Comparison of ENCODE assay signal across 9 cellular contexts in the genomic region with DNA sequence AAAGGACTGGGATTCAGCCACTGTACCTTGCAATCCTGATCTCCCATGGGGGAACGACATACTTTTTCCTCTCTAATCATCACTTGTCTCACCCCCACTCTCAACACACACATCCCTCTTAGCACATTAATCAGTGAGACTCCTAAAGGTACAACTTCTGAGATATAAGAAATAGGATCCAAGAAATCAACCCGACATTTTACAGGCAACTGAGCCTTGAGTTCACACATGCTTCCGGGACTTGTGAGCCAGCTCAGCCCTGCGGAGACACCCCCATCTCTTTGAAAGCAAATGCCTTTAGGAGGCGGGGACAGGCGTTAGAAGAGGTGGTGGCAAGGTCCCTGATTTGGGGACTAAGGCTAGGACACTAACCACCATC. TPM values are rescaled to one million over a fixed set of nuclear protein-coding genes. Genes with fewer than 3 reads are reported as not detected.
DNase-seq lines count a peak whose midpoint lies in the region; ATAC-seq and TF ChIP-seq lines count a peak whose summit lies in the region.
"Had no signal": no experiment of that assay in that cellular context is flagged by ENCODE, and none has a peak within 500 bp of the region (broad histone marks: within the 10 kb centered on the region; RNA-seq: fewer than 3 reads in every experiment).

No MANE protein-coding gene starts in this region.

- H3K4me1 Mint-ChIP-seq in osteocyte (ENCODE audit: unreplicated experiment) = peaks cover 5% of the 10 kb centered on the region

- peak overlapping the region; percentile 49 to 87; a peak in 3 of 4 replicates for H3K4me3 ChIP-seq in DND-41 (ENCODE audit: low read depth in 1 of 2, low read length in 2 of 2)
- peak overlapping the region; percentile 85 for H3K4me3 ChIP-seq in HUES6 (ENCODE audit: low read depth, low read length)

- H3K36me3 Mint-ChIP-seq in osteocyte (ENCODE audit: unreplicated experiment) = no peaks in the 10 kb centered on the region

- peaks cover 24% of the 10 kb centered on the region for H3K4me1 ChIP-seq in DND-41 (ENCODE audit: insufficient read depth, low read length)
- peaks cover 27% of the 10 kb centered on the region for H3K4me1 ChIP-seq in HUES6 (ENCODE audit: control insufficient read depth, insufficient read depth, low read length)

- H2AFZ ChIP-seq in DND-41 (ENCODE audit: low read depth, low read length) = peak overlapping the region; percentile 81

- H3K4me3 Mint-ChIP-seq in osteocyte (ENCODE audit: unreplicated experiment) = peak overlapping the region; percentile 68

- peak overlapping the region; percentile 91 for H3K4me2 ChIP-seq in DND-41 (ENCODE audit: insufficient read depth, low read length)

- H3K9me3 Mint-ChIP-seq in osteocyte (ENCODE audit: unreplicated experiment) = no peaks in the 10 kb centered on the region

- H3K79me2 ChIP-seq in DND-41 (ENCODE audit: insufficient read depth, low read length) = no peaks in the 10 kb centered on the region

- H3K27ac ChIP-seq in DND-41 (ENCODE audit: low read length) (peak overlapping the region; percentile 42; the same call in 1 of the 2 replicates), HUES6 (ENCODE audit: low read depth, low read length) (no peak overlapping the region)
- H3K27ac ChIP-seq: KMS-11 had no signal

- H3K27me3 ChIP-seq in DND-41 (ENCODE audit: insufficient read depth, low read length, poor library complexity) = no peaks in the 10 kb centered on the region
- no peaks in the 10 kb centered on the region for H3K27me3 ChIP-seq in HUES6 (ENCODE audit: control insufficient read depth, insufficient read depth, low read length)

- peaks cover 21% of the 10 kb centered on the region for H3K27me3 Mint-ChIP-seq in osteocyte (ENCODE audit: unreplicated experiment)

- ATAC-seq in DND-41 (ENCODE audit: insufficient read depth, low read depth) (peak; percentile 40), HG03442 (IDR thresholded peaks at IDR 0.05; ENCODE audit: unreplicated experiment) (no peak), HG03039 (IDR thresholded peaks at IDR 0.05; ENCODE audit: unreplicated experiment) (no peak), GM21381 (IDR thresholded peaks at IDR 0.05; ENCODE audit: unreplicated experiment) (no peak)

- peak; percentile 71 for DNase-seq in DND-41
- DNase-seq in activated CD4-positive, CD25-positive, alpha-beta regulatory T cell treated with anti-CD3 and anti-CD28 coated beads, Interleukin-2, amount 50 U/mL, for 72 hours = peak; percentile 41
- peak; percentile 51 for DNase-seq in effector CD4-positive, alpha-beta T cell
- no peak for DNase-seq in osteocyte (ENCODE audit: extremely low spot score, unreplicated experiment)

- H3K36me3 ChIP-seq in DND-41 (ENCODE audit: insufficient read depth, low read length) = no peaks in the 10 kb centered on the region; the same call in 1 of the 2 replicates
- H3K36me3 ChIP-seq in HUES6 (ENCODE audit: control insufficient read depth, insufficient read depth, low read length) = no peaks in the 10 kb centered on the region

- peaks cover 2% of the 10 kb centered on the region; the same call in 1 of the 2 replicates for H4K20me1 ChIP-seq in DND-41 (ENCODE audit: insufficient read depth, low read length)

- TF ChIP-seq CTCF in DND-41 (IDR thresholded peaks at IDR 0.05; ENCODE audit: borderline replicate concordance, extremely low read depth, low read length, poor library complexity, severe bottlenecking) (no peak), osteocyte (IDR thresholded peaks at IDR 0.05) (no peak)

- H3K9ac ChIP-seq in DND-41 (ENCODE audit: low read depth, low read length) (peak overlapping the region; percentile 71), HUES6 (ENCODE audit: low read length) (peak overlapping the region; percentile 21)
- H3K9ac ChIP-seq: KMS-11 had no signal

- H3K9me3 ChIP-seq in DND-41 (ENCODE audit: insufficient read depth, low read length, severe bottlenecking) (no peaks in the 10 kb centered on the region), HUES6 (ENCODE audit: control insufficient read depth, insufficient read depth, low read depth, low read length) (no peaks in the 10 kb centered on the region)

- H3K27ac Mint-ChIP-seq in osteocyte (ENCODE audit: unreplicated experiment) = no peak overlapping the region

RNA-seq across cellular contexts. Expression of gene MAP3K9, which starts 1.3 kb away (rescaled TPM):
- total RNA-seq in osteocyte = 1.3 and 1.4 TPM in 2 replicates
